Comparison of ENCODE assay signal across 14 cellular contexts in the genomic region with DNA sequence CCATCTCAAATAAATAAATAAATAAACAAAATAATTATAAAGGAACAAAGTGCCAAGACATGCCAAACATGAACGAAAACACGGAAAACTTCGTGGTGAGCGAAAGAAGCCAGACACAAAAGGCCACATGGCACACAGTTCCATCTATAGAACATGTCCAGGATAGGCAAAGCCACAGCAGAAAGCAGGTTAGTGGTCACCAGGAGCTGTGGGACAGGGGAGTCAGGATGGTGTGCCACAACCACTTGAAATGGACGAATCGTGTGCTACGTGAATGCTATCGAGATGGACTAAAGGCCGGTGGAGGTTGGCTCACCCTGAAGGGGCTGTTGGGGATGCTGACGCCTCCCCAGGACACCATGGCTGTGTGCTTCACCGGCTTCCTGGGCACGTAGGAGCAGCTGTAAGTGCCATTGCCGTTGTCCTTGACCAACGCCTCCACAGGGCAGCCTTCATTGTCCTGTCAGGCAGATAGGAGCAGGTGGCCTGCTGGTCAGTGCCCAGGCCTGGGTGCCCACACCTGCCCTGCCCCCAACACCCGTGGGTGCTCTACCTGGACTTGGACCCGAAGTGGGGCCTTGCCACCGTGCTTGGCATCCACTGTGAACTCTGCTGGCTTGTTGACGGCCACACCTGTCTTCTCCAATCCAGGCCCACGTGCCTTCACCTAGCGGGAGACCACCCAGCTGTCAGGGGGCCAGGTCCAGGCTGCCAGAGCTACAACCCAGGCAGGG.
"Had no signal": no experiment of that assay in that cellular context is flagged by ENCODE, and none has a peak within 500 bp of the region (broad histone marks: within the 10 kb centered on the region; RNA-seq: fewer than 3 reads in every experiment).

No MANE protein-coding gene starts in this region.

- DNase-seq: activated CD4-positive, alpha-beta T cell treated with anti-CD3 and anti-CD28 coated beads for 48 hours; activated CD8-positive, alpha-beta memory T cell treated with anti-CD3 and anti-CD28 coated beads for 24 hours; activated naive CD4-positive, alpha-beta T cell treated with anti-CD3 and anti-CD28 coated beads, Interleukin-2, amount 50 U/mL, for 16 hours; body of pancreas; dermis blood vessel endothelial cell; endodermal cell; lower lobe of right lung; naive thymus-derived CD8-positive, alpha-beta T cell; stimulated activated CD4-positive, alpha-beta T cell treated with anti-CD3 and anti-CD28 coated beads, Interleukin-4, amount 100 ng/mL, for 1 hour; stimulated activated CD8-positive, alpha-beta memory T cell treated with anti-CD3 and anti-CD28 coated beads, Interleukin-4, amount 100 ng/mL, for 48 hours; stomach; thyroid gland had no signal

- H3K27ac ChIP-seq: body of pancreas, lower lobe of right lung, thyroid gland had no signal

- H3K4me3 Mint-ChIP-seq: endodermal cell, WTC11 had no signal

- H3K27me3 Mint-ChIP-seq: activated T-helper 17 cell treated with anti-CD3 and anti-CD28 coated beads, Interleukin-2, amount 50 U/mL, for 72 hours; naive thymus-derived CD8-positive, alpha-beta T cell had no signal

- H3K27me3 ChIP-seq: body of pancreas, stomach, thyroid gland had no signal

- ATAC-seq: activated T-helper 17 cell treated with anti-CD3 and anti-CD28 coated beads, Interleukin-2, amount 50 U/mL, for 72 hours; body of pancreas; lower lobe of right lung; naive thymus-derived CD8-positive, alpha-beta T cell; WTC11 had no signal

- H3K9me3 Mint-ChIP-seq: activated T-helper 17 cell treated with anti-CD3 and anti-CD28 coated beads, Interleukin-2, amount 50 U/mL, for 72 hours; naive thymus-derived CD8-positive, alpha-beta T cell; WTC11 had no signal

- H3K27ac Mint-ChIP-seq: endodermal cell, WTC11 had no signal

- H3K9me3 ChIP-seq: body of pancreas, lower lobe of right lung, stomach, thyroid gland had no signal

- H3K4me3 ChIP-seq: body of pancreas, lower lobe of right lung, stomach, thyroid gland had no signal

- H3K4me1 Mint-ChIP-seq: activated T-helper 17 cell treated with anti-CD3 and anti-CD28 coated beads, Interleukin-2, amount 50 U/mL, for 72 hours; endodermal cell had no signal
